Comparison of ENCODE assay signal across 8 cellular contexts in genomic region chr21:34693192-34693810, GRCh38. TPM values are rescaled to one million over a fixed set of nuclear protein-coding genes. Genes with fewer than 3 reads are reported as not detected.
DNase-seq lines count a peak whose midpoint lies in the region; ATAC-seq and TF ChIP-seq lines count a peak whose summit lies in the region.

No MANE protein-coding gene starts in this region.

- TF ChIP-seq POLR2A in thyroid gland (IDR thresholded peaks at IDR 0.05), result no peak

- H3K4me3 Mint-ChIP-seq in memory B cell, result no peak overlapping the region

- no peaks in the 10 kb centered on the region for H3K9me3 ChIP-seq in thyroid gland

- H3K27me3 ChIP-seq in thyroid gland, result no peaks in the 10 kb centered on the region

- H3K36me3 Mint-ChIP-seq in memory B cell, result peaks cover 1% of the 10 kb centered on the region

- H3K36me3 ChIP-seq in thyroid gland, result no peaks in the 10 kb centered on the region

- intact Hi-C loops in thyroid gland (cut with DNase I), result no loop called here

- ATAC-seq in memory B cell (ENCODE audit: low read depth), result peak; percentile 47
- no peak for ATAC-seq in HG03280 (IDR thresholded peaks at IDR 0.05; ENCODE audit: unreplicated experiment)

- TF ChIP-seq CTCF in thyroid gland (IDR thresholded peaks at IDR 0.05), result peak; percentile 45 to 85 (median 66)

- H3K4me1 ChIP-seq in thyroid gland, result peaks cover 0 to 14% of the 10 kb centered on the region in 2 donors

- no peak overlapping the region for H3K27ac Mint-ChIP-seq in memory B cell

- no peaks in the 10 kb centered on the region for H3K9me3 Mint-ChIP-seq in memory B cell

- 63% methylated on average over 6 of the region's 6 CpGs for WGBS in thyroid gland, 2 donors

- H3K4me3 ChIP-seq in thyroid gland (replicated peaks in 1 of 3), result no peak overlapping the region

- H3K27me3 Mint-ChIP-seq in memory B cell, result peaks cover 7% of the 10 kb centered on the region

- DNase-seq in stimulated activated naive CD4-positive, alpha-beta T cell (lab: John Stamatoyannopoulos, UW), result peak in 5 of 6 experiments; percentile 24 to 70 (median 37)
- no peak for DNase-seq in stimulated activated naive CD4-positive, alpha-beta T cell treated with Interleukin-2 at 50 U/mL for 16 hours (lab: John Stamatoyannopoulos, UW)
- DNase-seq in NCI-H1105 treated with DMSO at 0.1 percent for 48 hours (lab: John Stamatoyannopoulos, UW) (peak; percentile 59), SW480 (ENCODE audit: low spot score) (peak; percentile 74), dedifferentiated amniotic fluid mesenchymal stem cell (ENCODE audit: extremely low spot score) (peak; percentile 59), memory B cell (ENCODE audit: low spot score in 2 of 2) (peak; percentile 37 to 45), thyroid gland (peak; percentile 19 to 29)

- no peaks in the 10 kb centered on the region for H3K4me1 Mint-ChIP-seq in memory B cell

- no peak overlapping the region for H3K27ac ChIP-seq in thyroid gland

RNA-seq across cellular contexts. Expression of gene CLIC6, which starts 24.5 kb away (rescaled TPM):
- total RNA-seq in thyroid gland, result 10 to 100 TPM in 2 of 4 donors, 1 to 10 TPM in 2; 3.9 to 23.9 (median 8.0) TPM
